Comparison of ENCODE assay signal across 30 cellular contexts in genomic region chr1:67377253-67377652, GRCh38.
"Had no signal": no experiment of that assay in that cellular context is flagged by ENCODE, and none has a peak within 500 bp of the region (broad histone marks: within the 10 kb centered on the region; RNA-seq: fewer than 3 reads in every experiment).

No MANE protein-coding gene starts in this region.

- H3K27me3 ChIP-seq: body of pancreas, MG63, Peyer's patch, SJCRH30 had no signal

- H3K4me1 Mint-ChIP-seq: activated naive CD4-positive, alpha-beta T cell treated with anti-CD3 and anti-CD28 coated beads, Interleukin-2, amount 50 U/mL, for 24 hours; central memory CD8-positive, alpha-beta T cell; T-helper 17 cell had no signal

- H3K27ac ChIP-seq: body of pancreas, Peyer's patch, RWPE1, SJCRH30, WERI-Rb-1 had no signal

- H3K27me3 Mint-ChIP-seq: activated naive CD4-positive, alpha-beta T cell treated with anti-CD3 and anti-CD28 coated beads, Interleukin-2, amount 50 U/mL, for 24 hours; central memory CD8-positive, alpha-beta T cell; T-helper 17 cell had no signal

- DNase-seq: activated CD4-positive, alpha-beta T cell treated with anti-CD3 and anti-CD28 coated beads for 48 hours; activated CD4-positive, alpha-beta T cell treated with anti-CD3 and anti-CD28 coated beads, Interleukin-2, amount 50 U/mL, for 48 hours; activated effector memory CD4-positive, alpha-beta T cell treated with Interleukin-2 at 50 U/mL for 16 hours; activated naive CD4-positive, alpha-beta T cell; activated T-cell treated with anti-CD3 and anti-CD28 coated beads for 4 hours; activated T-cell treated with anti-CD3 and anti-CD28 coated beads, Interleukin-2, amount 50 U/mL, for 48 hours; aorta; body of pancreas; MG63; MV-4-11; NCI-H1092 treated with DMSO at 0.1 percent for 48 hours; NCI-H1417 treated with DMSO at 0.1 percent for 48 hours; NCI-H1694; NCI-H2029; NCI-H2107; NCI-H2171 treated with DMSO at 0.1 percent for 48 hours; NCI-H226; NCI-H526; NCI-H774; Peyer's patch; Right ventricle myocardium superior; SJCRH30; SK-N-SH; SW 1271; T-helper 17 cell; WERI-Rb-1 had no signal

- H3K27ac Mint-ChIP-seq: activated naive CD4-positive, alpha-beta T cell treated with anti-CD3 and anti-CD28 coated beads, Interleukin-2, amount 50 U/mL, for 24 hours; T-helper 17 cell had no signal

- H3K4me3 Mint-ChIP-seq: activated naive CD4-positive, alpha-beta T cell treated with anti-CD3 and anti-CD28 coated beads, Interleukin-2, amount 50 U/mL, for 24 hours; central memory CD8-positive, alpha-beta T cell; T-helper 17 cell had no signal

- H3K36me3 ChIP-seq: Peyer's patch, SJCRH30, WERI-Rb-1 had no signal

- ATAC-seq: activated CD4-positive, CD25-positive, alpha-beta regulatory T cell treated with anti-CD3 and anti-CD28 coated beads, Interleukin-2, amount 50 U/mL, for 24 hours; body of pancreas; T-helper 17 cell had no signal

- H3K4me1 ChIP-seq: body of pancreas, Peyer's patch had no signal

- H3K4me3 ChIP-seq: body of pancreas, MG63, Peyer's patch, SJCRH30 had no signal

- H3K9me3 ChIP-seq: body of pancreas, MG63, Peyer's patch, SJCRH30, SK-N-SH had no signal

- H3K4me2 ChIP-seq: SK-N-SH had no signal

- H3K9ac ChIP-seq: SK-N-SH had no signal

- H3K9me3 Mint-ChIP-seq: activated naive CD4-positive, alpha-beta T cell treated with anti-CD3 and anti-CD28 coated beads, Interleukin-2, amount 50 U/mL, for 24 hours; central memory CD8-positive, alpha-beta T cell had no signal
